ENCODE assay signal across 36 cellular contexts in genomic region chr15:51870774-51871173, GRCh38.
"Had no signal": no experiment of that assay in that cellular context is flagged by ENCODE, and none has a peak within 500 bp of the region (broad histone marks: within the 10 kb centered on the region; RNA-seq: fewer than 3 reads in every experiment).

No MANE protein-coding gene starts in this region.

- DNase-seq: activated B cell treated with CpG ODN at 0.5 μM for 24 hours; activated CD4-positive, alpha-beta memory T cell treated with anti-CD3 and anti-CD28 coated beads for 36 hours; activated CD4-positive, alpha-beta T cell treated with anti-CD3 and anti-CD28 coated beads for 4 hours; activated CD4-positive, alpha-beta T cell treated with anti-CD3 and anti-CD28 coated beads, Interleukin-2, amount 10 ng/mL, durations not matched to agents 24 days and 14 days; activated CD4-positive, alpha-beta T cell treated with anti-CD3 and anti-CD28 coated beads, Interleukin-2, amount 50 U/mL, for 1 hour; activated CD4-positive, alpha-beta T cell treated with anti-CD3 and anti-CD28 coated beads, Interleukin-2, amount 50 U/mL, for 4 hours; activated CD4-positive, CD25-positive, alpha-beta regulatory T cell treated with anti-CD3 and anti-CD28 coated beads, Interleukin-2, amount 50 U/mL, for 72 hours; activated CD8-positive, alpha-beta memory T cell treated with anti-CD3 and anti-CD28 coated beads, Interleukin-2, amount 50 U/mL, for 4 hours; activated CD8-positive, alpha-beta T cell treated with anti-CD3 and anti-CD28 coated beads for 36 hours; activated effector memory CD4-positive, alpha-beta T cell treated with anti-CD3 and anti-CD28 coated beads, Interleukin-2, amount 50 U/mL, for 16 hours; activated gamma-delta T cell treated with Interleukin-2 at 50 U/mL for 16 hours; activated naive CD4-positive, alpha-beta T cell; activated naive CD4-positive, alpha-beta T cell treated with anti-CD3 and anti-CD28 coated beads for 36 hours; activated naive CD4-positive, alpha-beta T cell treated with anti-CD3 and anti-CD28 coated beads, Interleukin-2, amount 50 U/mL, for 16 hours; activated naive CD8-positive, alpha-beta T cell treated with anti-CD3 and anti-CD28 coated beads for 36 hours; activated T-cell treated with anti-CD3 and anti-CD28 coated beads for 4 hours; activated T-cell treated with anti-CD3 and anti-CD28 coated beads, Interleukin-2, amount 50 U/mL, for 4 hours; activated T-cell treated with anti-CD3 and anti-CD28 coated beads, Interleukin-2, amount 50 U/mL, for 72 hours; adrenal gland; amniotic stem cell; aorta; body of pancreas; brain microvascular endothelial cell; central memory CD4-positive, alpha-beta T cell; colonic mucosa; T-helper 2 cell; T-helper 9 cell had no signal

- ATAC-seq: activated CD8-positive, alpha-beta T cell treated with anti-CD3 and anti-CD28 coated beads for 36 hours; activated naive CD4-positive, alpha-beta T cell treated with anti-CD3 and anti-CD28 coated beads, Interleukin-2, amount 50 U/mL, for 72 hours; activated T-cell treated with anti-CD3 and anti-CD28 coated beads, Interleukin-2, amount 50 U/mL, for 4 hours; activated T-cell treated with anti-CD3 and anti-CD28 coated beads, Interleukin-2, amount 50 U/mL, for 72 hours; activated T-helper 17 cell treated with anti-CD3 and anti-CD28 coated beads, Interleukin-2, amount 50 U/mL, for 72 hours; body of pancreas had no signal

- H3K9me3 Mint-ChIP-seq: activated CD4-positive, alpha-beta memory T cell treated with anti-CD3 and anti-CD28 coated beads for 36 hours; activated CD4-positive, alpha-beta T cell treated with anti-CD3 and anti-CD28 coated beads, Interleukin-2, amount 10 ng/mL, durations not matched to agents 24 days and 14 days; activated CD8-positive, alpha-beta T cell treated with anti-CD3 and anti-CD28 coated beads for 36 hours; activated naive CD4-positive, alpha-beta T cell treated with anti-CD3 and anti-CD28 coated beads for 36 hours; activated naive CD4-positive, alpha-beta T cell treated with anti-CD3 and anti-CD28 coated beads, Interleukin-2, amount 50 U/mL, for 72 hours; activated naive CD8-positive, alpha-beta T cell treated with anti-CD3 and anti-CD28 coated beads for 36 hours; activated T-cell treated with anti-CD3 and anti-CD28 coated beads, Interleukin-2, amount 50 U/mL, for 4 hours; activated T-cell treated with anti-CD3 and anti-CD28 coated beads, Interleukin-2, amount 50 U/mL, for 72 hours; activated T-helper 1 cell treated with anti-CD3 and anti-CD28 coated beads, Interleukin-12 subunit alpha, Interleukin-12 subunit beta, Interleukin-2, Interleukin-4 antibody, amounts not matched to agents 30 ng/mL and 10 ng/mL and 1 ng/mL, durations not matched to agents 14 hours and 24 hours and 36 hours; activated T-helper 17 cell treated with anti-CD3 and anti-CD28 coated beads, Interleukin-2, amount 50 U/mL, for 72 hours; T-helper 1 cell treated with Interleukin-12 subunit alpha and Interleukin-12 subunit beta and Interleukin-4 antibody, amounts not matched to agents 30 μg/mL and 1 μg/mL, for 36 hours; T-helper 2 cell treated with Interferon-gamma antibody and Interleukin-4, amounts not matched to agents 5 μg/mL and 100 μg/mL, for 36 hours had no signal

- H3K27me3 ChIP-seq: adrenal gland, body of pancreas, brain microvascular endothelial cell, breast epithelium, colonic mucosa had no signal

- H3K4me3 ChIP-seq: adrenal gland, body of pancreas, breast epithelium, colonic mucosa had no signal

- H3K4me1 ChIP-seq: breast epithelium had no signal

- H3K9me3 ChIP-seq: adrenal gland, body of pancreas, breast epithelium, colonic mucosa had no signal

- H3K4me1 Mint-ChIP-seq: activated B cell treated with CpG ODN at 0.5 μM for 24 hours had no signal

- H3K36me3 ChIP-seq: adrenal gland, breast epithelium, colonic mucosa had no signal

- H3K4me3 Mint-ChIP-seq: activated B cell treated with CpG ODN at 0.5 μM for 24 hours; activated CD4-positive, alpha-beta memory T cell treated with anti-CD3 and anti-CD28 coated beads for 36 hours; activated CD4-positive, alpha-beta T cell treated with anti-CD3 and anti-CD28 coated beads, Interleukin-2, amount 10 ng/mL, durations not matched to agents 24 days and 14 days; activated CD8-positive, alpha-beta T cell treated with anti-CD3 and anti-CD28 coated beads for 36 hours; activated naive CD4-positive, alpha-beta T cell treated with anti-CD3 and anti-CD28 coated beads for 36 hours; activated naive CD8-positive, alpha-beta T cell treated with anti-CD3 and anti-CD28 coated beads for 36 hours; activated T-cell treated with anti-CD3 and anti-CD28 coated beads, Interleukin-2, amount 50 U/mL, for 4 hours; activated T-cell treated with anti-CD3 and anti-CD28 coated beads, Interleukin-2, amount 50 U/mL, for 72 hours; activated T-helper 1 cell treated with anti-CD3 and anti-CD28 coated beads, Interleukin-12 subunit alpha, Interleukin-12 subunit beta, Interleukin-2, Interleukin-4 antibody, amounts not matched to agents 30 ng/mL and 10 ng/mL and 1 ng/mL, durations not matched to agents 14 hours and 24 hours and 36 hours; activated T-helper 17 cell treated with anti-CD3 and anti-CD28 coated beads, Interleukin-2, amount 50 U/mL, for 72 hours; T-helper 1 cell treated with Interleukin-12 subunit alpha and Interleukin-12 subunit beta and Interleukin-4 antibody, amounts not matched to agents 30 μg/mL and 1 μg/mL, for 36 hours; T-helper 2 cell treated with Interferon-gamma antibody and Interleukin-4, amounts not matched to agents 5 μg/mL and 100 μg/mL, for 36 hours had no signal

- H3K27ac Mint-ChIP-seq: activated B cell treated with CpG ODN at 0.5 μM for 24 hours; activated CD4-positive, alpha-beta memory T cell treated with anti-CD3 and anti-CD28 coated beads for 36 hours; activated CD4-positive, alpha-beta T cell treated with anti-CD3 and anti-CD28 coated beads, Interleukin-2, amount 10 ng/mL, durations not matched to agents 24 days and 14 days; activated CD8-positive, alpha-beta T cell treated with anti-CD3 and anti-CD28 coated beads for 36 hours; activated naive CD4-positive, alpha-beta T cell treated with anti-CD3 and anti-CD28 coated beads for 36 hours; activated naive CD4-positive, alpha-beta T cell treated with anti-CD3 and anti-CD28 coated beads, Interleukin-2, amount 50 U/mL, for 72 hours; activated naive CD8-positive, alpha-beta T cell treated with anti-CD3 and anti-CD28 coated beads for 36 hours; activated T-cell treated with anti-CD3 and anti-CD28 coated beads, Interleukin-2, amount 50 U/mL, for 72 hours; T-helper 1 cell treated with Interleukin-12 subunit alpha and Interleukin-12 subunit beta and Interleukin-4 antibody, amounts not matched to agents 30 μg/mL and 1 μg/mL, for 36 hours; T-helper 2 cell treated with Interferon-gamma antibody and Interleukin-4, amounts not matched to agents 5 μg/mL and 100 μg/mL, for 36 hours had no signal

- H3K27me3 Mint-ChIP-seq: activated B cell treated with CpG ODN at 0.5 μM for 24 hours; activated CD4-positive, alpha-beta memory T cell treated with anti-CD3 and anti-CD28 coated beads for 36 hours; activated CD4-positive, alpha-beta T cell treated with anti-CD3 and anti-CD28 coated beads, Interleukin-2, amount 10 ng/mL, durations not matched to agents 24 days and 14 days; activated CD8-positive, alpha-beta T cell treated with anti-CD3 and anti-CD28 coated beads for 36 hours; activated naive CD8-positive, alpha-beta T cell treated with anti-CD3 and anti-CD28 coated beads for 36 hours; activated T-helper 17 cell treated with anti-CD3 and anti-CD28 coated beads, Interleukin-2, amount 50 U/mL, for 72 hours had no signal

- H3K27ac ChIP-seq: adrenal gland, body of pancreas, brain microvascular endothelial cell, breast epithelium, colonic mucosa, VCaP had no signal

- FAIRE-seq: astrocyte, TTC549 had no signal
